In genomic region chr13:79742923-79743322, GRCh38 we compare ENCODE assay signal across 17 cellular contexts.
"Had no signal": no experiment of that assay in that cellular context is flagged by ENCODE, and none has a peak within 500 bp of the region (broad histone marks: within the 10 kb centered on the region; RNA-seq: fewer than 3 reads in every experiment).

No MANE protein-coding gene starts in this region.

- H3K27ac ChIP-seq: breast epithelium, Peyer's patch, SJSA1, WERI-Rb-1 had no signal

- H3K9me3 ChIP-seq: breast epithelium, Peyer's patch, SJSA1 had no signal

- H3K4me3 ChIP-seq: breast epithelium, Peyer's patch, SJSA1 had no signal

- H3K27me3 ChIP-seq: breast epithelium, Peyer's patch, SJSA1 had no signal

- H3K4me1 ChIP-seq: breast epithelium, Peyer's patch, SJSA1 had no signal

- DNase-seq: activated CD4-positive, alpha-beta memory T cell treated with anti-CD3 and anti-CD28 coated beads, Interleukin-2, amount 10 ng/mL, durations not matched to agents 7 days and 5 days; activated CD4-positive, alpha-beta T cell treated with anti-CD3 and anti-CD28 coated beads for 36 hours; activated CD4-positive, alpha-beta T cell treated with anti-CD3 and anti-CD28 coated beads, Interleukin-2, amount 50 U/mL, for 1 hour; activated T-cell treated with anti-CD3 and anti-CD28 coated beads for 4 hours; activated T-cell treated with anti-CD3 and anti-CD28 coated beads, Interleukin-2, amount 50 U/mL, for 48 hours; aorta; NCI-H1105 treated with DMSO at 0.1 percent for 48 hours; NCI-H1436 treated with DMSO at 0.1 percent for 48 hours; NCI-H187; NCI-H2081; NCI-H510A treated with DMSO at 0.1 percent for 48 hours; Peyer's patch; SHP77; T-helper 1 cell; WERI-Rb-1 had no signal

- H3K36me3 ChIP-seq: breast epithelium, Peyer's patch, SJSA1, WERI-Rb-1 had no signal
